In the genomic region with DNA sequence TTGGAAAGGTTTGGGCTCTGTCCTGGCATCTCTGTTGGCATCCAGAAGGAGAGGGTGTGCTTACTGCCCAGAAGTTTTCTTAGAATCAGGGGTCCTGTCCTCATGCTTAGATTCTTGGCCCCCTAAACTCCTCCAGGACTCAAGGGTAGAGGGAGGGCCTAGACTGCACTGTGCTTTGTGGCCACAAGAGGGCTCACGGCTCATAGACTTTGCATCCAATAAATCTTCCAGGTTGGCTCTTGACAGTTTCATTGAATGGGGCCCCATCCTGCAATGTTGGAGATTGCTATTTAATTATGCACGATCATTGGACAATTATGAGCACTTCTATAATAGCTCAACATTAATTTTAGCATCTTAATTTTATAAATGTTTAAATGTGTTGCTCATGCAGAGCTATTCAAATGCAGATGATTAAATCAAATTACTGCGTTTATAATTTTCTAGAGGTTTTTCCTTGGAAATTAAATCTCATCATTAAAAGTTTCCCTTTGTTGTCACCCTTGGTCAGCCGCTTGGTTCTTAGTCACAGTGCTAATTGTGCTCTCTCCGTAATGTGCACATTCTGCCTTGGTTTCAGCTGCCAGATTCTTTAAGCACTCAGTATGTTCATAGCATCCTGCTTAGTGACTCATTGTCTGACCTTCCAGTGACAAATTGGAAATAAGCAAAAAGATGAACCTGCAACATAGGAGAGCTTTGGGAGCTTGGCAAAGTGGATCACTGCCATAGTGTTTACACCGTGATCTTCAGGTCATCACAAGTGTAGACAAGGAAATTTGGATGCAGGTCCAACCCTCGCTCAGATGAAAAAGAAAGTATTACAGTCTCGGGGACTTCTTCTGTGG, we compare ENCODE assay signal across 8 cellular contexts. TPM values are rescaled to one million over a fixed set of nuclear protein-coding genes. Genes with fewer than 3 reads are reported as not detected.
DNase-seq lines count a peak whose midpoint lies in the region; ATAC-seq and TF ChIP-seq lines count a peak whose summit lies in the region.

No MANE protein-coding gene starts in this region.

- H3K9me3 ChIP-seq in AG04450 (ENCODE audit: control insufficient read depth, insufficient read depth, low read length): peaks cover 17% of the 10 kb centered on the region
- no peaks in the 10 kb centered on the region for H3K9me3 ChIP-seq in PC-3 (ENCODE audit: low read length)
- H3K9me3 ChIP-seq in colonic mucosa: no peaks in the 10 kb centered on the region
- no peaks in the 10 kb centered on the region for H3K9me3 ChIP-seq in upper lobe of right lung

- peak overlapping the region; percentile 19 for H3K4me2 ChIP-seq in PC-3 (ENCODE audit: low read length)

- H3K4me1 ChIP-seq in PC-3 (ENCODE audit: insufficient read depth, low read length) (peaks cover 32% of the 10 kb centered on the region), colonic mucosa (no peaks in the 10 kb centered on the region), upper lobe of right lung (no peaks in the 10 kb centered on the region)

- H3K27me3 Mint-ChIP-seq in memory B cell: peaks cover 6% of the 10 kb centered on the region

- CTCF ChIA-PET in AG04450 (lab: Charles Lee): no interaction called here
- CTCF ChIA-PET in PC-3 (lab: Charles Lee): interaction anchor here (0.6 kb wide), 1 partner anchor 14 kb away, joined by 3 read pairs; no protein-coding TSS in a partner anchor

- DNase-seq in AG04450 (ENCODE audit: low read depth, low spot score) (no peak), ELR (ENCODE audit: low read depth) (peak; percentile 84), PC-3 (peak; percentile 71), colonic mucosa (peak; percentile 35), memory B cell (ENCODE audit: low spot score in 2 of 2) (peak in 1 of 2 donors; percentile 1), upper lobe of right lung (peak; percentile 65)

- H3K27me3 ChIP-seq in AG04450 (ENCODE audit: control insufficient read depth, insufficient read depth, low read length) (no peaks in the 10 kb centered on the region), PC-3 (ENCODE audit: low read length) (no peaks in the 10 kb centered on the region), colonic mucosa (no peaks in the 10 kb centered on the region), upper lobe of right lung (no peaks in the 10 kb centered on the region)

- no peak overlapping the region for H3K4me3 Mint-ChIP-seq in memory B cell

- no peaks in the 10 kb centered on the region for H3F3A ChIP-seq in PC-3 (ENCODE audit: low read length, unreplicated experiment)

- no peaks in the 10 kb centered on the region for H3K9me3 Mint-ChIP-seq in memory B cell

- H3K36me3 ChIP-seq in PC-3 (ENCODE audit: low read depth, low read length) (no peaks in the 10 kb centered on the region), colonic mucosa (no peaks in the 10 kb centered on the region), upper lobe of right lung (no peaks in the 10 kb centered on the region)

- H3K4me3 ChIP-seq in AG04450 (ENCODE audit: low read depth, low read length) (no peak overlapping the region), PC-3 (ENCODE audit: low read length) (no peak overlapping the region), colonic mucosa (no peak overlapping the region), upper lobe of right lung (no peak overlapping the region)

- no peak overlapping the region for H3K27ac ChIP-seq in AG04450 (ENCODE audit: low read depth, low read length)
- H3K27ac ChIP-seq in PC-3 (ENCODE audit: low read length): peak overlapping the region; percentile 54
- no peak overlapping the region for H3K27ac ChIP-seq in colonic mucosa
- no peak overlapping the region for H3K27ac ChIP-seq in upper lobe of right lung

- no peaks in the 10 kb centered on the region for H3K36me3 Mint-ChIP-seq in memory B cell

- intact Hi-C loops in PC-3 (cut with micrococcal nuclease) (loop anchor here (1.0 to 5.0 kb wide), 4 partner anchors 84 to 419 kb away; no protein-coding TSS in a partner anchor), colonic mucosa (cut with DNase I) (loop anchor here (5.0 kb wide), 1 partner anchor 314 kb away; no protein-coding TSS in a partner anchor), upper lobe of right lung (cut with DNase I) (no loop called here)

- no peaks in the 10 kb centered on the region for H3K4me1 Mint-ChIP-seq in memory B cell

- no peak overlapping the region for H2AFZ ChIP-seq in PC-3 (ENCODE audit: low read length)

- H3K79me2 ChIP-seq in PC-3 (ENCODE audit: low read length): no peaks in the 10 kb centered on the region

- BruUV-seq in PC-3 (replicated peaks; lab: Mats Ljungman, UMichigan): no TSS peak

- no peaks in the 10 kb centered on the region for H3K9me2 ChIP-seq in PC-3 (replicated peaks; ENCODE audit: low read length)

- H4K20me1 ChIP-seq in PC-3 (ENCODE audit: low read length): no peaks in the 10 kb centered on the region

- no peak overlapping the region for H3K27ac Mint-ChIP-seq in memory B cell

- ATAC-seq in HG03095 (IDR thresholded peaks at IDR 0.05; ENCODE audit: unreplicated experiment) (peak; percentile 63), PC-3 (peak; percentile 73), memory B cell (ENCODE audit: low read depth) (peak; percentile 41), upper lobe of right lung (peak; percentile 78), GM19035 (IDR thresholded peaks at IDR 0.05; ENCODE audit: unreplicated experiment) (no peak)

- POLR2A ChIA-PET in AG04450 (lab: Yijun Ruan, JAX) (no interaction called here), PC-3 (lab: Charles Lee; ENCODE audit: unreplicated experiment) (no interaction called here)

- H3K9ac ChIP-seq in PC-3 (ENCODE audit: low read length) (no peak overlapping the region), colonic mucosa (ENCODE audit: low read depth in 2 of 2, low read length in 2 of 2) (no peak overlapping the region)

- TF ChIP-seq CTCF in AG04450 (IDR thresholded peaks at IDR 0.05; ENCODE audit: low read depth, low read length): peak; percentile 28; the same call in 1 of the 2 replicates
- peak; percentile 89 for TF ChIP-seq CTCF in PC-3 (conservative IDR thresholded peaks at IDR 0.05; ENCODE audit: low read depth, low read length)
- peak; percentile 78 for TF ChIP-seq CTCF in colonic mucosa (IDR thresholded peaks at IDR 0.05)
- peak; percentile 79 for TF ChIP-seq CTCF in upper lobe of right lung (IDR thresholded peaks at IDR 0.05)

RNA-seq across cellular contexts. Expression of a gene that starts 33.5 kb away (rescaled TPM):
- 0.10 TPM in 1 of 2 replicates, not detected in the other for polyA plus RNA-seq in AG04450 (2011; rRNA removed)
- not detected in 2 replicates for polyA minus RNA-seq in AG04450 (2011; rRNA and poly(A)+ RNA removed)
- 5.0 and 10.7 TPM in 2 replicates for total RNA-seq in PC-3 (2014; rRNA removed)
- total RNA-seq in colonic mucosa: under 1 TPM in 1 of 2 donors, not detected in 1; 0.61 TPM
- 0.38 TPM for total RNA-seq in upper lobe of right lung

Comparison
In these comparisons a context has a peak if more than half of its experiments do, and no peak if none do; other contexts are left out.
1. CTCF ChIP-seq: peak in every context shown above with its lines; median percentile 89 in PC-3; 79 in upper lobe of right lung; 78 in colonic mucosa; 28 in AG04450.